In genomic region chr14:31229009-31229408, GRCh38 we compare ENCODE assay signal across 10 cellular contexts. TPM values are rescaled to one million over a fixed set of nuclear protein-coding genes. Genes with fewer than 3 reads are reported as not detected.
DNase-seq lines count a peak whose midpoint lies in the region; ATAC-seq, FAIRE-seq and TF ChIP-seq lines count a peak whose summit lies in the region.
"Had no signal": no experiment of that assay in that cellular context is flagged by ENCODE, and none has a peak within 500 bp of the region (broad histone marks: within the 10 kb centered on the region; RNA-seq: fewer than 3 reads in every experiment).

No MANE protein-coding gene starts in this region.

- dilution Hi-C loops in keratinocyte (cut with MboI; ENCODE audit: extremely low pct_ligation_motif_present, low sequenced_read_pairs), result no loop called here

- TF ChIP-seq CTCF in GM10266 (IDR thresholded peaks at IDR 0.05; ENCODE audit: control insufficient read depth, insufficient read depth, low read depth, missing control alignments) (no peak), keratinocyte (optimal IDR thresholded peaks at IDR 0.05 in 1 of 3, IDR thresholded peaks at IDR 0.05 in 1 of 3, conservative IDR thresholded peaks at IDR 0.05 in 1 of 3; ENCODE audit: extremely low read depth in 1 of 3, insufficient read depth in 2 of 3, low read length in 3 of 3) (no peak)

- FAIRE-seq in keratinocyte (lab: Jason Lieb, UNC), result no peak
- FAIRE-seq: endothelial cell of umbilical vein had no signal

- no peaks in the 10 kb centered on the region for H4K20me1 ChIP-seq in keratinocyte (ENCODE audit: control insufficient read depth, extremely low read depth, insufficient read depth, low read length)

- no peaks in the 10 kb centered on the region for H3K9me1 ChIP-seq in keratinocyte (ENCODE audit: control insufficient read depth, extremely low read depth, insufficient read depth, low read length)

- no peaks in the 10 kb centered on the region for H3K79me2 ChIP-seq in keratinocyte (ENCODE audit: control insufficient read depth, insufficient read depth, low read length)

- no peaks in the 10 kb centered on the region for H3K9me3 ChIP-seq in keratinocyte (ENCODE audit: control insufficient read depth, low read depth, low read length)

- DNase-seq in GM10266 (ENCODE audit: extremely low spot score), result peak; percentile 40
- no peak for DNase-seq in keratinocyte (ENCODE audit: low read depth, low spot score)
- no peak for DNase-seq in hypothalamus (lab: John Stamatoyannopoulos, UW)
- DNase-seq in NCI-H345 (lab: John Stamatoyannopoulos, UW), result no peak
- no peak for DNase-seq in activated CD4-positive, alpha-beta T cell treated with anti-CD3 and anti-CD28 coated beads, Interleukin-2, amount 50 U/mL, for 1 hour
- DNase-seq in dermis blood vessel endothelial cell, result no peak
- DNase-seq: activated CD4-positive, alpha-beta T cell treated with anti-CD3 and anti-CD28 coated beads for 48 hours had no signal

- no peaks in the 10 kb centered on the region for H3K27me3 ChIP-seq in keratinocyte (ENCODE audit: control insufficient read depth, extremely low read depth, insufficient read depth, low read length)

- peaks cover 21% of the 10 kb centered on the region for H3K4me1 ChIP-seq in keratinocyte (ENCODE audit: control insufficient read depth, extremely low read depth, insufficient read depth, low read length)

- no peak overlapping the region for H2AFZ ChIP-seq in keratinocyte (ENCODE audit: control insufficient read depth, low read length)

- H3K27ac ChIP-seq in keratinocyte (ENCODE audit: control insufficient read depth, insufficient read depth, low read length), result peak overlapping the region; percentile 76

- H3K4me2 ChIP-seq in keratinocyte (ENCODE audit: control insufficient read depth, extremely low read depth, insufficient read depth, low read depth, low read length), result peak overlapping the region; percentile 58

- H3K4me3 ChIP-seq in keratinocyte (ENCODE audit: control insufficient read depth in 2 of 3, extremely low read depth in 1 of 3, insufficient read depth in 2 of 3, low read depth in 1 of 3, low read length in 3 of 3), result no peak overlapping the region

- H3K9ac ChIP-seq in keratinocyte (ENCODE audit: control insufficient read depth, extremely low read depth, insufficient read depth, low read length), result peak overlapping the region; percentile 26

- H3K36me3 ChIP-seq in keratinocyte (ENCODE audit: control insufficient read depth in 2 of 2, extremely low read depth in 1 of 2, insufficient read depth in 2 of 2, low read length in 2 of 2), result no peaks in the 10 kb centered on the region

- ATAC-seq in GM21526 (IDR thresholded peaks at IDR 0.05; ENCODE audit: low FRiP score, unreplicated experiment) (peak; percentile 76), HG03565 (IDR thresholded peaks at IDR 0.05; ENCODE audit: unreplicated experiment) (peak; percentile 95)

RNA-seq across cellular contexts. Expression of gene HECTD1, which starts 21.4 kb away (rescaled TPM):
- 78.5 to 94.8 TPM (median 85.5 TPM) in 3 replicates for polyA plus RNA-seq in keratinocyte
- 289 TPM for polyA plus RNA-seq in keratinocyte (2011; ENCODE audit: low read depth)
- polyA plus RNA-seq in keratinocyte (2011; cell fraction: cytosol; rRNA removed), result 40.9 and 59.0 TPM in 2 replicates
- polyA plus RNA-seq in keratinocyte (2011; cell fraction: nucleus; rRNA removed), result 164 and 198 TPM in 2 replicates
- polyA plus RNA-seq in keratinocyte (2012; ENCODE audit: low replicate concordance), result 53.0 and 120 TPM in 2 replicates
- polyA minus RNA-seq in keratinocyte, result 171 to 310 TPM (median 237 TPM) in 3 replicates
- polyA minus RNA-seq in keratinocyte (2011; cell fraction: cytosol; rRNA and poly(A)+ RNA removed), result 94.6 TPM
- 194 and 305 TPM in 2 replicates for polyA minus RNA-seq in keratinocyte (2011; cell fraction: nucleus; rRNA and poly(A)+ RNA removed)
- 303 and 339 TPM in 2 replicates for total RNA-seq in dermis blood vessel endothelial cell
